ENCODE assay signal across 19 cellular contexts in genomic region chr6:71463061-71463460, GRCh38.
"Had no signal": no experiment of that assay in that cellular context is flagged by ENCODE, and none has a peak within 500 bp of the region (broad histone marks: within the 10 kb centered on the region; RNA-seq: fewer than 3 reads in every experiment).

No MANE protein-coding gene starts in this region.

- DNase-seq: effector memory CD4-positive, alpha-beta T cell; esophagus squamous epithelium; foreskin keratinocyte; head of caudate nucleus; kidney glomerular epithelial cell; mucosa of descending colon; naive thymus-derived CD8-positive, alpha-beta T cell; psoas muscle; retina; right lobe of liver; stimulated activated CD4-positive, alpha-beta T cell treated with anti-CD3 and anti-CD28 coated beads, Interleukin-2, amount 100 ng/mL, for 24 hours; stimulated activated CD4-positive, alpha-beta T cell treated with anti-CD3 and anti-CD28 coated beads, Interleukin-4, amount 100 ng/mL, for 4 hours; stimulated activated naive B cell treated with anti-CD40 and anti-IgM and Interleukin-4, amounts not matched to agents 10 μg/mL and 1 μg/mL and 100 μg/mL, for 72 hours; stimulated activated naive CD8-positive, alpha-beta T cell treated with anti-CD3 and anti-CD28 coated beads, Interleukin-15, amount 100 ng/mL, for 72 hours; testis had no signal

- H3K4me2 ChIP-seq: hepatocyte had no signal

- H3K27me3 ChIP-seq: esophagus squamous epithelium, foreskin keratinocyte, hepatocyte, neutrophil, right lobe of liver, testis, tibial nerve had no signal

- H3K27ac ChIP-seq: epithelial cell of prostate, foreskin keratinocyte, hepatocyte, neutrophil, psoas muscle, right lobe of liver, testis, tibial nerve had no signal

- H2AFZ ChIP-seq: hepatocyte had no signal

- H3K36me3 ChIP-seq: esophagus squamous epithelium, neutrophil, right lobe of liver, tibial nerve had no signal

- H3K79me2 ChIP-seq: hepatocyte had no signal

- ATAC-seq: foreskin keratinocyte; mucosa of descending colon; naive thymus-derived CD8-positive, alpha-beta T cell; psoas muscle; right lobe of liver; stimulated activated naive B cell treated with anti-CD40 and anti-IgM and Interleukin-4, amounts not matched to agents 10 μg/mL and 1 μg/mL and 100 μg/mL, for 72 hours; stimulated activated naive CD8-positive, alpha-beta T cell treated with anti-CD3 and anti-CD28 coated beads, Interleukin-15, amount 100 ng/mL, for 72 hours had no signal

- H3K9me3 ChIP-seq: esophagus squamous epithelium, mucosa of descending colon, neutrophil, right lobe of liver, testis had no signal

- H3K4me1 ChIP-seq: esophagus squamous epithelium, psoas muscle, right lobe of liver, testis had no signal

- H3K4me3 ChIP-seq: esophagus squamous epithelium, hepatocyte, mucosa of descending colon, psoas muscle, right lobe of liver, testis, tibial nerve had no signal
